ENCODE assay signal across 26 cellular contexts in genomic region chr4:69044247-69044646, GRCh38. TPM values are rescaled to one million over a fixed set of nuclear protein-coding genes. Genes with fewer than 3 reads are reported as not detected.
"Had no signal": no experiment of that assay in that cellular context is flagged by ENCODE, and none has a peak within 500 bp of the region (broad histone marks: within the 10 kb centered on the region; RNA-seq: fewer than 3 reads in every experiment).

No MANE protein-coding gene starts in this region.

- H3K9me3 ChIP-seq: body of pancreas, gastrocnemius medialis, mucosa of descending colon, sigmoid colon had no signal

- H3K36me3 Mint-ChIP-seq: activated CD4-positive, alpha-beta memory T cell treated with anti-CD3 and anti-CD28 coated beads for 36 hours; activated naive CD4-positive, alpha-beta T cell treated with anti-CD3 and anti-CD28 coated beads, Interleukin-2, amount 50 U/mL, for 24 hours; naive B cell; stimulated activated naive B cell treated with anti-CD40 and anti-IgM and Interleukin-4, amounts not matched to agents 10 μg/mL and 1 μg/mL and 100 μg/mL, for 72 hours; type B pancreatic cell had no signal

- H3K9me3 Mint-ChIP-seq: activated CD4-positive, alpha-beta memory T cell treated with anti-CD3 and anti-CD28 coated beads for 36 hours; activated naive CD4-positive, alpha-beta T cell treated with anti-CD3 and anti-CD28 coated beads, Interleukin-2, amount 50 U/mL, for 24 hours; type B pancreatic cell had no signal

- H3K4me3 Mint-ChIP-seq: activated CD4-positive, alpha-beta memory T cell treated with anti-CD3 and anti-CD28 coated beads for 36 hours; activated naive CD4-positive, alpha-beta T cell treated with anti-CD3 and anti-CD28 coated beads, Interleukin-2, amount 50 U/mL, for 24 hours; naive B cell; stimulated activated naive B cell treated with anti-CD40 and anti-IgM and Interleukin-4, amounts not matched to agents 10 μg/mL and 1 μg/mL and 100 μg/mL, for 72 hours; T-helper 17 cell; type B pancreatic cell had no signal

- H3K27me3 Mint-ChIP-seq: activated CD4-positive, alpha-beta memory T cell treated with anti-CD3 and anti-CD28 coated beads for 36 hours; activated naive CD4-positive, alpha-beta T cell treated with anti-CD3 and anti-CD28 coated beads, Interleukin-2, amount 50 U/mL, for 24 hours; naive B cell; stimulated activated naive B cell treated with anti-CD40 and anti-IgM and Interleukin-4, amounts not matched to agents 10 μg/mL and 1 μg/mL and 100 μg/mL, for 72 hours; T-helper 17 cell; type B pancreatic cell had no signal

- FAIRE-seq: islet of Langerhans had no signal

- H3K27me3 ChIP-seq: body of pancreas, gastrocnemius medialis, sigmoid colon had no signal

- DNase-seq: activated CD4-positive, alpha-beta memory T cell treated with anti-CD3 and anti-CD28 coated beads for 36 hours; activated CD4-positive, alpha-beta T cell treated with anti-CD3 and anti-CD28 coated beads for 48 hours; activated effector memory CD4-positive, alpha-beta T cell treated with anti-CD3 and anti-CD28 coated beads, Interleukin-2, amount 50 U/mL, for 16 hours; anterior cingulate cortex; body of pancreas; dermis blood vessel endothelial cell; effector CD8-positive, alpha-beta T cell; erythroblast; gastrocnemius medialis; hypothalamus; mesendoderm; mucosa of descending colon; naive B cell; nucleus accumbens; sigmoid colon; stimulated activated CD4-positive, alpha-beta T cell treated with anti-CD3 and anti-CD28 coated beads, Interleukin-2, amount 100 ng/mL, for 48 hours; stimulated activated CD8-positive, alpha-beta memory T cell treated with anti-CD3 and anti-CD28 coated beads, Interleukin-4, amount 100 ng/mL, for 48 hours; stimulated activated naive B cell treated with anti-CD40 and anti-IgM and Interleukin-4, amounts not matched to agents 10 μg/mL and 1 μg/mL and 100 μg/mL, for 72 hours; SW 1271; T-helper 17 cell had no signal

- H3K4me1 ChIP-seq: body of pancreas, gastrocnemius medialis, sigmoid colon had no signal

- H3K27ac Mint-ChIP-seq: activated CD4-positive, alpha-beta memory T cell treated with anti-CD3 and anti-CD28 coated beads for 36 hours; activated naive CD4-positive, alpha-beta T cell treated with anti-CD3 and anti-CD28 coated beads, Interleukin-2, amount 50 U/mL, for 24 hours; naive B cell; stimulated activated naive B cell treated with anti-CD40 and anti-IgM and Interleukin-4, amounts not matched to agents 10 μg/mL and 1 μg/mL and 100 μg/mL, for 72 hours; T-helper 17 cell; type B pancreatic cell had no signal

- H3K4me1 Mint-ChIP-seq: activated naive CD4-positive, alpha-beta T cell treated with anti-CD3 and anti-CD28 coated beads, Interleukin-2, amount 50 U/mL, for 24 hours; naive B cell; stimulated activated naive B cell treated with anti-CD40 and anti-IgM and Interleukin-4, amounts not matched to agents 10 μg/mL and 1 μg/mL and 100 μg/mL, for 72 hours; T-helper 17 cell had no signal

- ATAC-seq: body of pancreas; gastrocnemius medialis; stimulated activated naive B cell treated with anti-CD40 and anti-IgM and Interleukin-4, amounts not matched to agents 10 μg/mL and 1 μg/mL and 100 μg/mL, for 72 hours; T-helper 17 cell had no signal

- H3K4me3 ChIP-seq: body of pancreas, gastrocnemius medialis, mucosa of descending colon, sigmoid colon had no signal

- H3K27ac ChIP-seq: body of pancreas, gastrocnemius medialis, sigmoid colon had no signal

- H3K36me3 ChIP-seq: gastrocnemius medialis, sigmoid colon had no signal

RNA-seq across cellular contexts. Expression of gene UGT2B7, which starts 52.0 kb away (rescaled TPM):
- total RNA-seq: activated CD4-positive, alpha-beta memory T cell treated with anti-CD3 and anti-CD28 coated beads for 36 hours; cardiac septum; sigmoid colon; T-helper 17 cell; temporal lobe had no signal
- polyA plus RNA-seq: neural cell had no signal
